ENCODE assay signal across 1 cellular context in genomic region chr15:75723171-75723846, GRCh38.
TF ChIP-seq lines count a peak whose summit lies in the region.

No MANE protein-coding gene starts in this region.

TF ChIP-seq in IMR-90, 13 proteins besides CTCF, POLR2A, EP300 and RAD21 (continued from another document):
- TF ChIP-seq FOS (IDR thresholded peaks at IDR 0.05; ENCODE audit: low read depth, low read length) (no peak), NFE2L2 (IDR thresholded peaks at IDR 0.05; ENCODE audit: low read depth, low read length) (no peak), ELK1 (IDR thresholded peaks at IDR 0.05; ENCODE audit: borderline replicate concordance, low read depth, low read length) (no peak)
